Comparison of ENCODE assay signal across 8 cellular contexts in the genomic region with DNA sequence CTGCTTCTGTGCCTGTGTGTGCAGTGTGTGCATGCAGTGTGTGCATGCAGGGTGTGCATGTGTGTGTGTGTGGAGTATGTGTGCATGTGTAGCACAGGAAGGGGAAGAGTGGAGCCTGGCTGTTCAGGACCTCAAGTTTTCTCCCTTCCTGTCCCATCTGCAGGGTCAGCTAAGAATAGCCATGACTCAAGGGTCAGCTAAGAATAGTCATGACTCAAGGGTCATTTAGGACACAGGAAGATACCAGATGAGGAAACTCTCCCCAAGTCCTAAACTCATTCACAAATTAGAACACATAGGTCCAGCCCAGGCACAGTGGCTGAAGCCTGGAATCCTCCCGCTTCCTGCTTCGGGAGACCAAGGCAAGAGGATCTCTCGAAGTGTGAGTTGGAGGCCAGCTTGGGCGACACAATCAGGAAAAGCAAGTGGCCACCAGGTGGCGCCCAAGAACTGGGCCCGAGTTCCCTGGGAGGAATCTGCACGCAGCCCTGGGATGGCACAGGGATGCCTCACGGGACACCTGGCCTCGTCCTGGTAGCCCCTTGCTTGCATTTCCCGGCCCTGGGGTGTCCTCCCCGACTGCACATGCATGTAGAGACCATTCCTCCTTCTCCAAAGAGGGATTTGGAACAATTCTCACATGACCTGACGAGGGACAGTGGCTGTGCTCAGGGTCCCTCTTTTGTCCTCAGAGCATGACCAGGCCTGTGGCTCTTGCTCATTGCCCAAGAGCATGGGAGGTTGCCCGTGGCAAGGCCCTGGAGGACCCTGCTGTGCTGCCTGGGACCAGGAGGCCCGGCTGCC. TPM values are rescaled to one million over a fixed set of nuclear protein-coding genes. Genes with fewer than 3 reads are reported as not detected.
DNase-seq lines count a peak whose midpoint lies in the region; ATAC-seq and TF ChIP-seq lines count a peak whose summit lies in the region.

No MANE protein-coding gene starts in this region.

- no peaks in the 10 kb centered on the region for H3K36me3 ChIP-seq in Peyer's patch

- DNase-seq in activated gamma-delta T cell treated with Interleukin-2 at 50 U/mL for 16 hours (peak; percentile 67), activated gamma-delta T cell (lab: John Stamatoyannopoulos, UW) (no peak), Peyer's patch (peak; percentile 70 to 89 (median 84)), activated T-helper 1 cell treated with Interleukin-2 at 50 U/mL for 16 hours (ENCODE audit: low read depth) (peak; percentile 55), globus pallidus (ENCODE audit: low spot score) (peak; percentile 32), retina (peak; percentile 54)

- H3K9me3 ChIP-seq in Peyer's patch, result no peaks in the 10 kb centered on the region

- H3K4me1 ChIP-seq in Peyer's patch, result no peaks in the 10 kb centered on the region

- H3K27me3 ChIP-seq in Peyer's patch, result no peaks in the 10 kb centered on the region

- ATAC-seq in HG03442 (IDR thresholded peaks at IDR 0.05; ENCODE audit: unreplicated experiment), result peak; percentile 44
- no peak for ATAC-seq in GM21381 (IDR thresholded peaks at IDR 0.05; ENCODE audit: unreplicated experiment)

- TF ChIP-seq POLR2A in Peyer's patch (IDR thresholded peaks at IDR 0.05), result no peak

- no peak overlapping the region for H3K27ac ChIP-seq in Peyer's patch

- peak; percentile 21 to 87 (median 76) for TF ChIP-seq CTCF in Peyer's patch (IDR thresholded peaks at IDR 0.05)

- H3K4me3 ChIP-seq in Peyer's patch, result no peak overlapping the region

RNA-seq across cellular contexts. Expression of a gene that starts 21.4 kb away (rescaled TPM):
- total RNA-seq in Peyer's patch, result 10 to 100 TPM; 63.9 to 79.2 (median 72.4) TPM
